Comparison of ENCODE assay signal across 29 cellular contexts in genomic region chr9:100126423-100126822, GRCh38.
"Had no signal": no experiment of that assay in that cellular context is flagged by ENCODE, and none has a peak within 500 bp of the region (broad histone marks: within the 10 kb centered on the region; RNA-seq: fewer than 3 reads in every experiment).

No MANE protein-coding gene starts in this region.

- H3K36me3 ChIP-seq: colonic mucosa, prostate gland, right atrium auricular region, thyroid gland had no signal

- H3K4me1 Mint-ChIP-seq: memory B cell; mesothelial cell of epicardium; neural crest cell; stimulated activated naive CD8-positive, alpha-beta T cell treated with anti-CD3 and anti-CD28 coated beads, Interleukin-15, amount 100 ng/mL, for 72 hours had no signal

- DNase-seq: colonic mucosa; effector memory CD4-positive, alpha-beta T cell; esophagus squamous epithelium; head of caudate nucleus; kidney; mucosa of descending colon; naive B cell; stimulated activated CD4-positive, alpha-beta T cell treated with anti-CD3 and anti-CD28 coated beads, Interleukin-12 subunit alpha, Interleukin-12 subunit beta, amount 100 ng/mL, for 4 hours; stimulated activated CD4-positive, alpha-beta T cell treated with anti-CD3 and anti-CD28 coated beads, Interleukin-1b, Interleukin-23, amount 100 ng/mL, for 48 hours; stimulated activated CD4-positive, alpha-beta T cell treated with anti-CD3 and anti-CD28 coated beads, Interleukin-4, amount 100 ng/mL, for 1 hour; stimulated activated CD8-positive, alpha-beta memory T cell treated with anti-CD3 and anti-CD28 coated beads, Interleukin-4, amount 100 ng/mL, for 48 hours; stimulated activated naive CD4-positive, alpha-beta T cell; stimulated activated naive CD8-positive, alpha-beta T cell treated with anti-CD3 and anti-CD28 coated beads, Interleukin-15, amount 100 ng/mL, for 72 hours; thyroid gland; trophoblast cell had no signal

- H3K4me3 Mint-ChIP-seq: dendritic cell treated with granulocyte-macrophage colony-stimulating factor and Interleukin-4, amounts not matched to agents 40 ng/mL and 50 ng/mL, for 4 days; memory B cell; mesothelial cell of epicardium; naive B cell; natural killer cell treated with Interleukin-12 subunit alpha and Interleukin-12 subunit beta and Interleukin-15 and Interleukin-18, amount 100 ng/mL, for 72 hours; neural crest cell; stimulated activated naive CD8-positive, alpha-beta T cell treated with anti-CD3 and anti-CD28 coated beads, Interleukin-15, amount 100 ng/mL, for 72 hours had no signal

- H3K27me3 ChIP-seq: colonic mucosa, esophagus squamous epithelium, right atrium auricular region, thyroid gland, vagina had no signal

- H3K27ac Mint-ChIP-seq: dendritic cell treated with granulocyte-macrophage colony-stimulating factor and Interleukin-4, amounts not matched to agents 40 ng/mL and 50 ng/mL, for 4 days; memory B cell; mesothelial cell of epicardium; naive B cell; natural killer cell treated with Interleukin-12 subunit alpha and Interleukin-12 subunit beta and Interleukin-15 and Interleukin-18, amount 100 ng/mL, for 72 hours had no signal

- H3K27me3 Mint-ChIP-seq: dendritic cell treated with granulocyte-macrophage colony-stimulating factor and Interleukin-4, amounts not matched to agents 40 ng/mL and 50 ng/mL, for 4 days; memory B cell; naive B cell; natural killer cell treated with Interleukin-12 subunit alpha and Interleukin-12 subunit beta and Interleukin-15 and Interleukin-18, amount 100 ng/mL, for 72 hours; stimulated activated naive CD8-positive, alpha-beta T cell treated with anti-CD3 and anti-CD28 coated beads, Interleukin-15, amount 100 ng/mL, for 72 hours had no signal

- FAIRE-seq: endothelial cell of umbilical vein had no signal

- H3K9me3 Mint-ChIP-seq: dendritic cell treated with granulocyte-macrophage colony-stimulating factor and Interleukin-4, amounts not matched to agents 40 ng/mL and 50 ng/mL, for 4 days; memory B cell; naive B cell; natural killer cell treated with Interleukin-12 subunit alpha and Interleukin-12 subunit beta and Interleukin-15 and Interleukin-18, amount 100 ng/mL, for 72 hours; neural crest cell; stimulated activated naive CD8-positive, alpha-beta T cell treated with anti-CD3 and anti-CD28 coated beads, Interleukin-15, amount 100 ng/mL, for 72 hours had no signal

- H3K79me2 ChIP-seq: parathyroid adenoma had no signal

- H2AFZ ChIP-seq: parathyroid adenoma had no signal

- H3K27ac ChIP-seq: colonic mucosa, esophagus squamous epithelium, parathyroid adenoma, prostate gland, right atrium auricular region, thyroid gland, vagina had no signal

- H3K9ac ChIP-seq: parathyroid adenoma had no signal

- H3K36me3 Mint-ChIP-seq: natural killer cell treated with Interleukin-12 subunit alpha and Interleukin-12 subunit beta and Interleukin-15 and Interleukin-18, amount 100 ng/mL, for 72 hours had no signal

- H3K9me3 ChIP-seq: colonic mucosa, esophagus squamous epithelium, mucosa of descending colon, prostate gland, right atrium auricular region, thyroid gland, vagina had no signal

- H3K4me1 ChIP-seq: colonic mucosa, esophagus squamous epithelium, parathyroid adenoma, prostate gland, right atrium auricular region, thyroid gland had no signal

- H3K4me3 ChIP-seq: colonic mucosa, esophagus squamous epithelium, lung, mucosa of descending colon, prostate gland, right atrium auricular region, smooth muscle cell, thyroid gland, vagina had no signal

- ATAC-seq: left lobe of liver; mucosa of descending colon; natural killer cell treated with Interleukin-12 subunit alpha and Interleukin-12 subunit beta and Interleukin-15 and Interleukin-18, amount 100 ng/mL, for 72 hours; sciatic nerve; stimulated activated naive CD8-positive, alpha-beta T cell treated with anti-CD3 and anti-CD28 coated beads, Interleukin-15, amount 100 ng/mL, for 72 hours had no signal

- H3K4me2 ChIP-seq: smooth muscle cell had no signal
